15 cellular contexts compared by ENCODE assay signal in genomic region chr7:104938741-104939390, GRCh38.
DNase-seq lines count a peak whose midpoint lies in the region; ATAC-seq and TF ChIP-seq lines count a peak whose summit lies in the region.
"Had no signal": no experiment of that assay in that cellular context is flagged by ENCODE, and none has a peak within 500 bp of the region (broad histone marks: within the 10 kb centered on the region; RNA-seq: fewer than 3 reads in every experiment).

No MANE protein-coding gene starts in this region.

- POLR2A ChIA-PET in activated CD4-positive, alpha-beta T cell treated with anti-CD3 and anti-CD28 coated beads, Interleukin-2, amount 10 ng/mL, durations not matched to agents 7 days and 5 days (lab: Charles Lee) = no interaction called here

- H3K27me3 ChIP-seq in neural progenitor cell = no peaks in the 10 kb centered on the region

- no peak overlapping the region for H3K9ac ChIP-seq in neural progenitor cell

- H3K9me3 Mint-ChIP-seq in activated CD4-positive, alpha-beta T cell treated with anti-CD3 and anti-CD28 coated beads, Interleukin-2, amount 10 ng/mL, durations not matched to agents 7 days and 5 days = peaks cover 2% of the 10 kb centered on the region
- H3K9me3 Mint-ChIP-seq in neural progenitor cell = peaks cover 18% of the 10 kb centered on the region
- H3K9me3 Mint-ChIP-seq: stimulated activated naive CD8-positive, alpha-beta T cell treated with anti-CD3 and anti-CD28 coated beads, Interleukin-15, amount 100 ng/mL, for 72 hours had no signal

- no peaks in the 10 kb centered on the region for H3K79me2 ChIP-seq in neural progenitor cell (ENCODE audit: low read depth)

- peaks cover 13% of the 10 kb centered on the region for H3K4me1 ChIP-seq in neural progenitor cell

- peaks cover 12% of the 10 kb centered on the region for H3F3A ChIP-seq in neural progenitor cell (ENCODE audit: low read depth)

- H4K20me1 ChIP-seq in neural progenitor cell (ENCODE audit: low read depth) = no peaks in the 10 kb centered on the region

- ATAC-seq in GM21529 (IDR thresholded peaks at IDR 0.05; ENCODE audit: unreplicated experiment) (no peak), HG03039 (IDR thresholded peaks at IDR 0.05; ENCODE audit: unreplicated experiment) (no peak)
- ATAC-seq: stimulated activated naive CD8-positive, alpha-beta T cell treated with anti-CD3 and anti-CD28 coated beads, Interleukin-15, amount 100 ng/mL, for 72 hours had no signal

- H3K4me3 Mint-ChIP-seq in activated CD4-positive, alpha-beta T cell treated with anti-CD3 and anti-CD28 coated beads, Interleukin-2, amount 10 ng/mL, durations not matched to agents 7 days and 5 days = no peak overlapping the region
- no peak overlapping the region for H3K4me3 Mint-ChIP-seq in neural progenitor cell
- H3K4me3 Mint-ChIP-seq: stimulated activated naive CD8-positive, alpha-beta T cell treated with anti-CD3 and anti-CD28 coated beads, Interleukin-15, amount 100 ng/mL, for 72 hours had no signal

- H3K4me2 ChIP-seq in neural progenitor cell = no peak overlapping the region
- H3K4me2 ChIP-seq: A549 had no signal

- peaks cover 3% of the 10 kb centered on the region for H3K36me3 Mint-ChIP-seq in activated CD4-positive, alpha-beta T cell treated with anti-CD3 and anti-CD28 coated beads, Interleukin-2, amount 10 ng/mL, durations not matched to agents 7 days and 5 days (ENCODE audit: low read depth)
- H3K36me3 Mint-ChIP-seq in neural progenitor cell = peaks cover 10% of the 10 kb centered on the region

- no peaks in the 10 kb centered on the region for H3K36me3 ChIP-seq in neural progenitor cell

- no peak for DNase-seq in activated CD4-positive, alpha-beta T cell treated with anti-CD3 and anti-CD28 coated beads, Interleukin-2, amount 10 ng/mL, durations not matched to agents 7 days and 5 days
- DNase-seq in activated CD4-positive, alpha-beta T cell treated with anti-CD3 and anti-CD28 coated beads for 48 hours = no peak
- DNase-seq in Jurkat, Clone E6-1 (ENCODE audit: low read depth, low spot score) = peak; percentile 16
- peak; percentile 14 for DNase-seq in amniotic epithelial cell (ENCODE audit: low read depth)
- no peak for DNase-seq in neural progenitor cell (ENCODE audit: low spot score)
- DNase-seq in stimulated activated CD4-positive, alpha-beta T cell treated with anti-CD3 and anti-CD28 coated beads, Interleukin-15, amount 100 ng/mL, for 24 hours = no peak
- DNase-seq: cerebellar nuclear complex; DND-41; islet precursor cell; NCI-H1930; NCI-H446; stimulated activated naive CD8-positive, alpha-beta T cell treated with anti-CD3 and anti-CD28 coated beads, Interleukin-15, amount 100 ng/mL, for 72 hours had no signal

- no peak for TF ChIP-seq CTCF in neural progenitor cell (IDR thresholded peaks at IDR 0.05)

- peak overlapping the region; percentile 21 for H3K27ac Mint-ChIP-seq in activated CD4-positive, alpha-beta T cell treated with anti-CD3 and anti-CD28 coated beads, Interleukin-2, amount 10 ng/mL, durations not matched to agents 7 days and 5 days
- H3K27ac Mint-ChIP-seq in neural progenitor cell = peak overlapping the region; percentile 94

- no peak overlapping the region for H3K4me3 ChIP-seq in Jurkat, Clone E6-1 (ENCODE audit: low read length)
- H3K4me3 ChIP-seq in neural progenitor cell = no peak overlapping the region
- H3K4me3 ChIP-seq: A549 had no signal

- CTCF ChIA-PET in activated CD4-positive, alpha-beta T cell treated with anti-CD3 and anti-CD28 coated beads, Interleukin-2, amount 10 ng/mL, durations not matched to agents 7 days and 5 days (lab: Charles Lee) = interaction anchor here (0.9 to 1.2 kb wide), 4 partner anchors 8 to 25 kb away, joined by 3 to 4 read pairs (median 4); no protein-coding TSS in a partner anchor

- H3K27me3 Mint-ChIP-seq in activated CD4-positive, alpha-beta T cell treated with anti-CD3 and anti-CD28 coated beads, Interleukin-2, amount 10 ng/mL, durations not matched to agents 7 days and 5 days = no peaks in the 10 kb centered on the region
- H3K27me3 Mint-ChIP-seq in neural progenitor cell (ENCODE audit: insufficient read depth, low read depth) = peaks cover 7% of the 10 kb centered on the region
- H3K27me3 Mint-ChIP-seq: stimulated activated naive CD8-positive, alpha-beta T cell treated with anti-CD3 and anti-CD28 coated beads, Interleukin-15, amount 100 ng/mL, for 72 hours had no signal

- no peaks in the 10 kb centered on the region for H3K9me3 ChIP-seq in neural progenitor cell (ENCODE audit: low read depth)
- H3K9me3 ChIP-seq: A549 had no signal

- H3K27ac ChIP-seq in neural progenitor cell = peak overlapping the region; percentile 29
- H3K27ac ChIP-seq: A549 had no signal

- peak overlapping the region; percentile 17 for H2AFZ ChIP-seq in neural progenitor cell (replicated peaks)

- peaks cover 31% of the 10 kb centered on the region for H3K4me1 Mint-ChIP-seq in activated CD4-positive, alpha-beta T cell treated with anti-CD3 and anti-CD28 coated beads, Interleukin-2, amount 10 ng/mL, durations not matched to agents 7 days and 5 days
- H3K4me1 Mint-ChIP-seq in neural progenitor cell = peaks cover 64% of the 10 kb centered on the region

Comparison
In these comparisons a context has a peak if more than half of its experiments do, and no peak if none do; other contexts are left out.
1. DNase-seq: peak in Jurkat, Clone E6-1 (single experiment) and amniotic epithelial cell (single experiment); none in activated CD4-positive, alpha-beta T cell treated with anti-CD3 and anti-CD28 coated beads, Interleukin-2, amount 10 ng/mL, durations not matched to agents 7 days and 5 days (single experiment), activated CD4-positive, alpha-beta T cell treated with anti-CD3 and anti-CD28 coated beads for 48 hours (single experiment), neural progenitor cell (single experiment) and stimulated activated CD4-positive, alpha-beta T cell treated with anti-CD3 and anti-CD28 coated beads, Interleukin-15, amount 100 ng/mL, for 24 hours (single experiment).